ENCODE assay signal across 8 cellular contexts in the genomic region with DNA sequence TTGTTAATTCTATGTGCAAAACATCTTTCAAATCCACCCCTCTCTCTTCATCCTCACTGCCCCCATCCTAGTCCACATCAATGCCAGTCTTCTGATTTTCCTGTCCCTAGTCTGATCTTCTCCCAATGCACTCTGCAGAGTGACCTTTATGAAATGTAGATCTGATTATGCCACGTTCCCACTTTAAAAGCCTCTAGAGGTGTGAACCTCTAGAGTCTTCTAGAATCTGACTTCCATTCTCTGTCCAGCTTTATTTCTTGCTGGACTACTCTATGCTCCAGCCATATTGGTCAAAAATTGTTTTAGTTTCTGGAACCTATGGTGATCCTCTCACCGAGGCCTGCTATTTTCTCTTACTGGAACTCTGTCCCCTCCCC. TPM values are rescaled to one million over a fixed set of nuclear protein-coding genes. Genes with fewer than 3 reads are reported as not detected.
DNase-seq lines count a peak whose midpoint lies in the region; ATAC-seq, FAIRE-seq and TF ChIP-seq lines count a peak whose summit lies in the region.

No MANE protein-coding gene starts in this region.

- H3K4ac ChIP-seq in H1 (replicated peaks; ENCODE audit: insufficient read length, low read depth, low read length) = peak overlapping the region; percentile 5
- no peak overlapping the region for H3K4ac ChIP-seq in neuronal stem cell (ENCODE audit: low read length)

- TF ChIP-seq POLR2A in NB4 (IDR thresholded peaks at IDR 0.05; ENCODE audit: extremely low read depth, insufficient read length) (no peak), H1 (IDR thresholded peaks at IDR 0.05; ENCODE audit: control extremely low read depth in 1 of 2, low read depth in 2 of 2, low read length in 2 of 2) (no peak)

- CTCF ChIA-PET in H1 (lab: Charles Lee; ENCODE audit: partially characterized antibody) = interaction anchor here (2.1 kb wide), 1 partner anchor 25 kb away, joined by 10 read pairs; no protein-coding TSS in a partner anchor

- H4K91ac ChIP-seq in H1 (replicated peaks; ENCODE audit: insufficient read length, low read length) (no peak overlapping the region), neuronal stem cell (ENCODE audit: low read depth, low read length, poor library complexity) (no peak overlapping the region)

- H3K9ac ChIP-seq in H1 (replicated peaks in 1 of 4; ENCODE audit: extremely low read depth in 1 of 4, low read depth in 3 of 4, low read length in 3 of 4) = peak overlapping the region; percentile 54 to 80 (median 77)
- peak overlapping the region; percentile 82 for H3K9ac ChIP-seq in neuronal stem cell (ENCODE audit: low read depth, low read length, poor library complexity)

- H3K27ac ChIP-seq in CD4-positive, CD25-positive, alpha-beta regulatory T cell (ENCODE audit: insufficient read depth, low read length, poor library complexity, severe bottlenecking) = peak overlapping the region; percentile 87
- H3K27ac ChIP-seq in H1 (ENCODE audit: low read depth, low read length) (peak overlapping the region; percentile 61), neuronal stem cell (replicated peaks; ENCODE audit: low read length) (peak overlapping the region; percentile 86)

- H3K27me3 ChIP-seq in CD4-positive, CD25-positive, alpha-beta regulatory T cell (ENCODE audit: control insufficient read depth, insufficient read depth, low read length) = peaks cover 3% of the 10 kb centered on the region
- H3K27me3 ChIP-seq in H1 (replicated peaks in 1 of 4; ENCODE audit: control insufficient read depth in 3 of 4, extremely low read depth in 1 of 4, insufficient read depth in 3 of 4, low read length in 3 of 4) (no peaks in the 10 kb centered on the region; a peak in 1 of 7 replicates), neuronal stem cell (ENCODE audit: control insufficient read depth in 3 of 3, insufficient read depth in 3 of 3, low read depth in 1 of 3, low read length in 3 of 3) (no peaks in the 10 kb centered on the region)

- no peak for ATAC-seq in CD4-positive, CD25-positive, alpha-beta regulatory T cell (ENCODE audit: low read depth in 2 of 2)
- no peak for ATAC-seq in HG03097 (IDR thresholded peaks at IDR 0.05; ENCODE audit: low FRiP score, unreplicated experiment)

- H2BK15ac ChIP-seq in H1 (ENCODE audit: low read length) (peak overlapping the region; percentile 34), neuronal stem cell (ENCODE audit: low read length) (peak overlapping the region; percentile 33)

- TF ChIP-seq RAD21 in H1 (IDR thresholded peaks at IDR 0.05 in 1 of 2, conservative IDR thresholded peaks at IDR 0.05 in 1 of 2; ENCODE audit: low read depth in 2 of 2, low read length in 2 of 2) = no peak

- no peak overlapping the region for H2BK20ac ChIP-seq in H1 (ENCODE audit: low read length)

- H3K36me3 ChIP-seq in CD4-positive, CD25-positive, alpha-beta regulatory T cell (ENCODE audit: control insufficient read depth, insufficient read depth, low read length) = no peaks in the 10 kb centered on the region
- no peaks in the 10 kb centered on the region for H3K36me3 ChIP-seq in H1 (ENCODE audit: control insufficient read depth in 2 of 4, insufficient read depth in 4 of 4, low read length in 3 of 4)
- no peaks in the 10 kb centered on the region for H3K36me3 ChIP-seq in neuronal stem cell (replicated peaks in 1 of 2; ENCODE audit: control insufficient read depth in 2 of 2, insufficient read depth in 2 of 2, low read length in 2 of 2)

- H3K4me2 ChIP-seq in H1 (ENCODE audit: insufficient read depth in 1 of 2, low read depth in 2 of 2, low read length in 2 of 2) (peak overlapping the region; percentile 80 to 89), neuronal stem cell (ENCODE audit: insufficient read depth, low read length, poor library complexity, severe bottlenecking) (peak overlapping the region; percentile 71)

- H2AFZ ChIP-seq in H1 (ENCODE audit: low read length) (0 out of 2 replicates have a peak overlapping the region, but pooled peaks have one; percentile 34), neuronal stem cell (ENCODE audit: low read length) (peak overlapping the region; percentile 98)

- H2BK120ac ChIP-seq in H1 (replicated peaks; ENCODE audit: low read depth, low read length) (no peak overlapping the region), neuronal stem cell (ENCODE audit: low read depth, low read length) (no peak overlapping the region)

- peak overlapping the region; percentile 89 to 97 (median 95) for H3K4me3 Mint-ChIP-seq in CD4-positive, CD25-positive, alpha-beta regulatory T cell

- no peak overlapping the region for H2AK5ac ChIP-seq in H1 (ENCODE audit: low read depth, low read length)
- H2AK5ac ChIP-seq in neuronal stem cell (ENCODE audit: low read depth, low read length) = no peak overlapping the region

- TF ChIP-seq EP300 in H1 (IDR thresholded peaks at IDR 0.05; ENCODE audit: borderline replicate concordance in 1 of 2, low read depth in 2 of 2, low read length in 2 of 2) = no peak

- H3K36me3 Mint-ChIP-seq in CD4-positive, CD25-positive, alpha-beta regulatory T cell = peaks cover 3% of the 10 kb centered on the region

- no peak overlapping the region for H3K14ac ChIP-seq in H1 (ENCODE audit: insufficient read length)
- H3K14ac ChIP-seq in neuronal stem cell (ENCODE audit: low read length) = no peak overlapping the region

- H3K27me3 Mint-ChIP-seq in CD4-positive, CD25-positive, alpha-beta regulatory T cell = peaks cover 11% of the 10 kb centered on the region

- H4K20me1 ChIP-seq in H1 (replicated peaks in 1 of 2; ENCODE audit: control insufficient read depth in 1 of 2, insufficient read depth in 2 of 2, low read length in 2 of 2) = no peaks in the 10 kb centered on the region

- H3K9me3 ChIP-seq in CD4-positive, CD25-positive, alpha-beta regulatory T cell (ENCODE audit: control insufficient read depth in 2 of 2, low read length in 2 of 2) = no peaks in the 10 kb centered on the region
- H3K9me3 ChIP-seq in H1 (ENCODE audit: insufficient read depth in 2 of 2, low read depth in 1 of 2, low read length in 1 of 2) (no peaks in the 10 kb centered on the region), neuronal stem cell (replicated peaks in 1 of 2; ENCODE audit: control insufficient read depth in 2 of 2, insufficient read depth in 1 of 2, low read depth in 1 of 2, low read length in 2 of 2) (no peaks in the 10 kb centered on the region)

- H3K27ac Mint-ChIP-seq in CD4-positive, CD25-positive, alpha-beta regulatory T cell = peak overlapping the region; percentile 98 to 99 (median 98)

- peaks cover 7% of the 10 kb centered on the region; the same call in 1 of the 2 replicates for H3K23me2 ChIP-seq in H1 (ENCODE audit: low read depth, low read length)

- peak overlapping the region; percentile 89; the same call in 1 of the 2 replicates for H2BK5ac ChIP-seq in H1 (ENCODE audit: low read depth, low read length)
- H2BK5ac ChIP-seq in neuronal stem cell (ENCODE audit: low read length) = no peak overlapping the region

- WGBS in H1 (ENCODE audit: extremely low coverage in 1 of 2, insufficient coverage in 1 of 2, insufficient read length in 1 of 2, insufficient replicate concordance in 2 of 2, low coverage in 1 of 2, low lambda C conversion rate in 2 of 2, missing lambda C conversion rate in 1 of 2), 2 experiments = 28% methylated on average over 2 of the region's 2 CpGs; no CpG with 5 or more reads in 1 of the 2 experiments
- WGBS in neuronal stem cell (ENCODE audit: extremely low coverage in 2 of 2, insufficient read length in 2 of 2, insufficient replicate concordance in 1 of 2), 2 donors = no CpG with 5 or more reads among the region's 2 CpGs

- TF ChIP-seq CTCF in NB4 (IDR thresholded peaks at IDR 0.05; ENCODE audit: low read depth, low read length) (no peak), H1 (IDR thresholded peaks at IDR 0.05; ENCODE audit: control extremely low read depth in 1 of 3, insufficient read depth in 1 of 3, low read depth in 1 of 3, low read length in 3 of 3) (no peak)

- H2BK12ac ChIP-seq in H1 (ENCODE audit: low read depth, low read length) (no peak overlapping the region), neuronal stem cell (ENCODE audit: low read length) (no peak overlapping the region)

- no peak for FAIRE-seq in H1 (lab: Jason Lieb, UNC)

- POLR2A ChIA-PET in H1 (lab: Charles Lee; ENCODE audit: partially characterized antibody) = no interaction called here

- H3K56ac ChIP-seq in H1 (replicated peaks; ENCODE audit: insufficient read length, low read depth, low read length) = peak overlapping the region; percentile 91

- peaks cover 12 to 23% (median 13%) of the 10 kb centered on the region in 4 donors for H3K4me1 Mint-ChIP-seq in CD4-positive, CD25-positive, alpha-beta regulatory T cell

- no peaks in the 10 kb centered on the region for H3K79me1 ChIP-seq in H1 (ENCODE audit: low read depth, low read length)
- H3K79me1 ChIP-seq in neuronal stem cell (ENCODE audit: low read depth, low read length) = no peaks in the 10 kb centered on the region

- H4K8ac ChIP-seq in H1 (ENCODE audit: extremely low read depth, insufficient read depth, low read length) (peak overlapping the region; percentile 96; the same call in 1 of the 2 replicates), neuronal stem cell (ENCODE audit: low read depth, low read length) (no peak overlapping the region)

- H3K79me2 ChIP-seq in H1 (ENCODE audit: control insufficient read depth in 1 of 2, insufficient read depth in 2 of 2, low read length in 2 of 2) = no peaks in the 10 kb centered on the region

- H4K5ac ChIP-seq in H1 (ENCODE audit: insufficient read length, low read depth, low read length) = no peak overlapping the region

- H3K4me3 ChIP-seq in CD4-positive, CD25-positive, alpha-beta regulatory T cell (ENCODE audit: low read depth, low read length) = peak overlapping the region; percentile 88
- peak overlapping the region; percentile 67 for H3K4me3 ChIP-seq in NB4 (ENCODE audit: low read depth, low read length)
- peak overlapping the region; percentile 61 to 79 (median 74) for H3K4me3 ChIP-seq in H1 (ENCODE audit: extremely low read depth in 1 of 4, insufficient read depth in 2 of 4, low read depth in 3 of 4, low read length in 4 of 4)
- peak overlapping the region; percentile 81 to 91 for H3K4me3 ChIP-seq in neuronal stem cell (ENCODE audit: low read length in 2 of 2)

- peaks cover 16% of the 10 kb centered on the region for H3K4me1 ChIP-seq in CD4-positive, CD25-positive, alpha-beta regulatory T cell (ENCODE audit: control insufficient read depth, insufficient read depth, low read length, poor library complexity, severe bottlenecking)
- H3K4me1 ChIP-seq in H1 (replicated peaks in 1 of 4; ENCODE audit: control insufficient read depth in 3 of 4, insufficient read depth in 4 of 4, low read length in 3 of 4) = peaks cover 0 to 4% (median 2%) of the 10 kb centered on the region in 4 experiments; a peak in 3 of 7 replicates
- H3K4me1 ChIP-seq in neuronal stem cell (ENCODE audit: control insufficient read depth in 2 of 2, insufficient read depth in 1 of 2, low read depth in 1 of 2, low read length in 2 of 2) = peaks cover 0 to 3% of the 10 kb centered on the region in 2 donors

- H3K23ac ChIP-seq in H1 (ENCODE audit: insufficient read length) = no peak overlapping the region
- H3K23ac ChIP-seq in neuronal stem cell (ENCODE audit: low read depth, low read length, poor library complexity) = no peak overlapping the region

- no peak for DNase-seq in CD4-positive, CD25-positive, alpha-beta regulatory T cell
- no peak for DNase-seq in NB4 (ENCODE audit: low read depth)
- DNase-seq in H1 (ENCODE audit: low read depth in 1 of 2, low spot score in 2 of 2) = no peak
- no peak for DNase-seq in neuronal stem cell (ENCODE audit: low spot score)
- no peak for DNase-seq in DMS114 treated with DMSO at 0.1 percent for 48 hours (lab: John Stamatoyannopoulos, UW; ENCODE audit: unreplicated experiment)
- no peak for DNase-seq in NCI-H1105 treated with DMSO at 0.1 percent for 48 hours (lab: John Stamatoyannopoulos, UW)
- no peak for DNase-seq in kidney tubule cell (ENCODE audit: low spot score)

- no peaks in the 10 kb centered on the region for H3K9me3 Mint-ChIP-seq in CD4-positive, CD25-positive, alpha-beta regulatory T cell

- H3K18ac ChIP-seq in H1 (ENCODE audit: extremely low read depth, low read length) = no peak overlapping the region
- H3K18ac ChIP-seq in neuronal stem cell (ENCODE audit: low read length) = peak overlapping the region; percentile 92

RNA-seq across cellular contexts. Expression of gene ZNF648, which starts 32.5 kb away (rescaled TPM):
- not detected for total RNA-seq in CD4-positive, CD25-positive, alpha-beta regulatory T cell
- polyA plus RNA-seq in CD4-positive, CD25-positive, alpha-beta regulatory T cell = under 1 TPM in 1 of 4 donors, not detected in 3; 0.28 TPM
- total RNA-seq in H1 (2021; fragmentation: NEBNext Ultra II Directional; extraction: Animal tissue kit (Norgen Biotek cat#: 25700)) = 0.20 and 0.23 TPM in 2 replicates
- 0.53 and 0.64 TPM in 2 replicates for polyA plus RNA-seq in H1 (2011; rRNA removed)
- polyA plus RNA-seq in H1 (2011; cell fraction: cytosol; rRNA removed) = 0.49 TPM
- polyA plus RNA-seq in H1 (2011; cell fraction: nucleus; rRNA removed) = 0.90 TPM
- polyA plus RNA-seq in H1 (2012, experiment 1 of 2) = 0.12 to 0.20 TPM (median 0.18 TPM) in 4 replicates
- 0.04 TPM for polyA plus RNA-seq in H1 (2012, experiment 2 of 2)
- polyA plus RNA-seq in H1 (2013, experiment 1 of 2) = 0.22 TPM
- polyA plus RNA-seq in H1 (2013, experiment 2 of 2) = 0.20 TPM
- 1.3 and 1.6 TPM in 2 replicates for polyA minus RNA-seq in H1 (2011; rRNA and poly(A)+ RNA removed)
- 0.88 TPM for polyA minus RNA-seq in H1 (2011; cell fraction: cytosol; rRNA and poly(A)+ RNA removed)
- polyA minus RNA-seq in H1 (2011; cell fraction: nucleus; rRNA and poly(A)+ RNA removed) = 2.3 TPM
- 0.17 TPM for polyA plus RNA-seq in neuronal stem cell (2013, experiment 1 of 2)
- polyA plus RNA-seq in neuronal stem cell (2013, experiment 2 of 2) = 0.18 TPM
